ENCODE assay signal across 1 cellular context in genomic region chr5:77645158-77645994, GRCh38.
TF ChIP-seq lines count a peak whose summit lies in the region.

No MANE protein-coding gene starts in this region.

TF ChIP-seq in HepG2, 621 proteins besides CTCF, POLR2A, EP300 and RAD21:
- TF ChIP-seq GABPB1 (CRISPR knock-in tag; IDR thresholded peaks at IDR 0.05) = no peak
- TF ChIP-seq ZNF441 (CRISPR knock-in tag; IDR thresholded peaks at IDR 0.05; ENCODE audit: borderline replicate concordance) = no peak
- TF ChIP-seq UBTF (CRISPR knock-in tag; IDR thresholded peaks at IDR 0.05) = peak; percentile 44; the same call in 1 of the 2 replicates
- TF ChIP-seq ZNF580 (CRISPR knock-in tag; IDR thresholded peaks at IDR 0.05; ENCODE audit: borderline replicate concordance, low read depth) = no peak
- 0 out of 2 replicates have a peak, but pooled peaks have one; percentile 8 for TF ChIP-seq FOXO1 (CRISPR knock-in tag; IDR thresholded peaks at IDR 0.05)
- TF ChIP-seq ATF5 (CRISPR knock-in tag; IDR thresholded peaks at IDR 0.05; ENCODE audit: low read depth) = no peak
- peak; percentile 25; the same call in 1 of the 2 replicates for TF ChIP-seq KDM2A (CRISPR knock-in tag; IDR thresholded peaks at IDR 0.05; ENCODE audit: borderline replicate concordance, low read depth)
- TF ChIP-seq ETV5 (CRISPR knock-in tag; IDR thresholded peaks at IDR 0.05; ENCODE audit: borderline replicate concordance) = no peak
- TF ChIP-seq ZNF687 (CRISPR knock-in tag; IDR thresholded peaks at IDR 0.05) = peak; percentile 32; the same call in 1 of the 2 replicates
- TF ChIP-seq ZFX (CRISPR knock-in tag; IDR thresholded peaks at IDR 0.05; ENCODE audit: low read depth) = no peak
- no peak for TF ChIP-seq ZNF816 (CRISPR knock-in tag; IDR thresholded peaks at IDR 0.05; ENCODE audit: borderline replicate concordance)
- peak; percentile 95 for TF ChIP-seq ZNF777 (CRISPR knock-in tag; IDR thresholded peaks at IDR 0.05)
- TF ChIP-seq HIC2 (CRISPR knock-in tag; IDR thresholded peaks at IDR 0.05; ENCODE audit: low read depth) = no peak
- no peak for TF ChIP-seq HIVEP1 (CRISPR knock-in tag; IDR thresholded peaks at IDR 0.05)
- TF ChIP-seq STAG1 (CRISPR knock-in tag; IDR thresholded peaks at IDR 0.05) = peak; percentile 48
- TF ChIP-seq YY1 (IDR thresholded peaks at IDR 0.05; ENCODE audit: insufficient read depth, insufficient replicate concordance, low read depth, low read length) = peak; percentile 49
- no peak for TF ChIP-seq NAIF1 (CRISPR knock-in tag; IDR thresholded peaks at IDR 0.05; ENCODE audit: borderline replicate concordance)
- no peak for TF ChIP-seq CCAR2 (optimal IDR thresholded peaks at IDR 0.05; ENCODE audit: low read depth, low read length)
- no peak for TF ChIP-seq POLR2G (IDR thresholded peaks at IDR 0.05; ENCODE audit: low read depth, low read length)
- no peak for TF ChIP-seq ZSCAN25 (CRISPR knock-in tag; IDR thresholded peaks at IDR 0.05)
- TF ChIP-seq ZBTB42 (CRISPR knock-in tag; IDR thresholded peaks at IDR 0.05) = no peak
- TF ChIP-seq SUZ12 (IDR thresholded peaks at IDR 0.05; ENCODE audit: low read depth, low read length) = no peak
- no peak for TF ChIP-seq TBX2 (CRISPR knock-in tag; IDR thresholded peaks at IDR 0.05; ENCODE audit: borderline replicate concordance)
- TF ChIP-seq ZNF33B (CRISPR knock-in tag; IDR thresholded peaks at IDR 0.05) = no peak
- no peak for TF ChIP-seq DNMT1 (CRISPR knock-in tag; IDR thresholded peaks at IDR 0.05)
- TF ChIP-seq ATF3 (CRISPR knock-in tag; IDR thresholded peaks at IDR 0.05) = no peak
- TF ChIP-seq ZNF333 (CRISPR knock-in tag; IDR thresholded peaks at IDR 0.05; ENCODE audit: borderline replicate concordance) = no peak
- no peak for TF ChIP-seq MTF1 (CRISPR knock-in tag; IDR thresholded peaks at IDR 0.05)
- no peak for TF ChIP-seq HNRNPUL1 (IDR thresholded peaks at IDR 0.05; ENCODE audit: low read depth, low read length)
- TF ChIP-seq EZH2 (conservative IDR thresholded peaks at IDR 0.05; ENCODE audit: low read depth, low read length) = 0 out of 2 replicates have a peak, but pooled peaks have one; percentile 55
- TF ChIP-seq ZNF121 (CRISPR knock-in tag; IDR thresholded peaks at IDR 0.05) = no peak
- no peak for TF ChIP-seq EEA1 (CRISPR knock-in tag; IDR thresholded peaks at IDR 0.05; ENCODE audit: borderline replicate concordance)
- TF ChIP-seq ZNF660 (CRISPR knock-in tag; IDR thresholded peaks at IDR 0.05; ENCODE audit: borderline replicate concordance, low read depth) = no peak
- TF ChIP-seq ZNF503 (CRISPR knock-in tag; IDR thresholded peaks at IDR 0.05) = no peak
- no peak for TF ChIP-seq RCOR2 (CRISPR knock-in tag; IDR thresholded peaks at IDR 0.05)
- no peak for TF ChIP-seq HMGA1 (CRISPR knock-in tag; conservative IDR thresholded peaks at IDR 0.05)
- TF ChIP-seq IRF1 (CRISPR knock-in tag; IDR thresholded peaks at IDR 0.05; ENCODE audit: low read depth) = no peak
- 0 out of 2 replicates have a peak, but pooled peaks have one; percentile 12 for TF ChIP-seq ZFY (CRISPR knock-in tag; IDR thresholded peaks at IDR 0.05)
- no peak for TF ChIP-seq ZNF557 (CRISPR knock-in tag; IDR thresholded peaks at IDR 0.05)
